Comparison of ENCODE assay signal across 25 cellular contexts in genomic region chr18:51041677-51042076, GRCh38.
"Had no signal": no experiment of that assay in that cellular context is flagged by ENCODE, and none has a peak within 500 bp of the region (broad histone marks: within the 10 kb centered on the region; RNA-seq: fewer than 3 reads in every experiment).

No MANE protein-coding gene starts in this region.

- H3K36me3 ChIP-seq: breast epithelium, gastroesophageal sphincter, pancreas, suprapubic skin, uterus had no signal

- H3K9me3 ChIP-seq: breast epithelium, gastroesophageal sphincter, pancreas, psoas muscle, suprapubic skin, transverse colon, uterus had no signal

- ATAC-seq: gastroesophageal sphincter; left lobe of liver; pancreas; right cardiac atrium; stimulated activated naive CD8-positive, alpha-beta T cell treated with anti-CD3 and anti-CD28 coated beads, Interleukin-15, amount 100 ng/mL, for 72 hours had no signal

- H3K4me3 Mint-ChIP-seq: activated naive CD8-positive, alpha-beta T cell treated with anti-CD3 and anti-CD28 coated beads, Interleukin-2, amount 10 ng/mL, durations not matched to agents 7 days and 5 days; stimulated activated naive CD8-positive, alpha-beta T cell treated with anti-CD3 and anti-CD28 coated beads, Interleukin-15, amount 100 ng/mL, for 72 hours; T-helper 2 cell treated with Interferon-gamma antibody and Interleukin-4, amounts not matched to agents 5 μg/mL and 100 μg/mL, for 36 hours had no signal

- H3K27ac Mint-ChIP-seq: activated naive CD8-positive, alpha-beta T cell treated with anti-CD3 and anti-CD28 coated beads, Interleukin-2, amount 10 ng/mL, durations not matched to agents 7 days and 5 days; T-helper 2 cell treated with Interferon-gamma antibody and Interleukin-4, amounts not matched to agents 5 μg/mL and 100 μg/mL, for 36 hours had no signal

- H3K9me3 Mint-ChIP-seq: activated naive CD8-positive, alpha-beta T cell treated with anti-CD3 and anti-CD28 coated beads, Interleukin-2, amount 10 ng/mL, durations not matched to agents 7 days and 5 days; nephron had no signal

- H3K27ac ChIP-seq: breast epithelium, coronary artery, epithelial cell of prostate, gastroesophageal sphincter, psoas muscle, SK-N-MC, suprapubic skin, transverse colon, uterus, VCaP had no signal

- H3K27me3 ChIP-seq: breast epithelium, gastroesophageal sphincter, pancreas, suprapubic skin, transverse colon, uterus had no signal

- DNase-seq: activated CD4-positive, alpha-beta T cell treated with anti-CD3 and anti-CD28 coated beads for 1 hour; activated CD4-positive, alpha-beta T cell treated with anti-CD3 and anti-CD28 coated beads, Interleukin-2, amount 50 U/mL, for 4 hours; activated effector memory CD4-positive, alpha-beta T cell treated with anti-CD3 and anti-CD28 coated beads, Interleukin-2, amount 50 U/mL, for 16 hours; activated naive CD8-positive, alpha-beta T cell treated with anti-CD3 and anti-CD28 coated beads, Interleukin-2, amount 10 ng/mL, durations not matched to agents 7 days and 5 days; amniotic stem cell; cerebellar nuclear complex; head of caudate nucleus; kidney; pancreas; psoas muscle; right cardiac atrium; stimulated activated CD4-positive, alpha-beta T cell treated with anti-CD3 and anti-CD28 coated beads, Interleukin-12 subunit alpha, Interleukin-12 subunit beta, amount 100 ng/mL, for 4 hours; stimulated activated naive CD8-positive, alpha-beta T cell treated with anti-CD3 and anti-CD28 coated beads, Interleukin-15, amount 100 ng/mL, for 72 hours; transverse colon; uterus had no signal

- H3K27me3 Mint-ChIP-seq: activated naive CD8-positive, alpha-beta T cell treated with anti-CD3 and anti-CD28 coated beads, Interleukin-2, amount 10 ng/mL, durations not matched to agents 7 days and 5 days; stimulated activated naive CD8-positive, alpha-beta T cell treated with anti-CD3 and anti-CD28 coated beads, Interleukin-15, amount 100 ng/mL, for 72 hours had no signal

- FAIRE-seq: kidney, pancreas had no signal

- H3K4me3 ChIP-seq: breast epithelium, coronary artery, gastroesophageal sphincter, pancreas, psoas muscle, SK-N-MC, suprapubic skin, transverse colon, uterus had no signal
